ENCODE assay signal across 9 cellular contexts in the genomic region with DNA sequence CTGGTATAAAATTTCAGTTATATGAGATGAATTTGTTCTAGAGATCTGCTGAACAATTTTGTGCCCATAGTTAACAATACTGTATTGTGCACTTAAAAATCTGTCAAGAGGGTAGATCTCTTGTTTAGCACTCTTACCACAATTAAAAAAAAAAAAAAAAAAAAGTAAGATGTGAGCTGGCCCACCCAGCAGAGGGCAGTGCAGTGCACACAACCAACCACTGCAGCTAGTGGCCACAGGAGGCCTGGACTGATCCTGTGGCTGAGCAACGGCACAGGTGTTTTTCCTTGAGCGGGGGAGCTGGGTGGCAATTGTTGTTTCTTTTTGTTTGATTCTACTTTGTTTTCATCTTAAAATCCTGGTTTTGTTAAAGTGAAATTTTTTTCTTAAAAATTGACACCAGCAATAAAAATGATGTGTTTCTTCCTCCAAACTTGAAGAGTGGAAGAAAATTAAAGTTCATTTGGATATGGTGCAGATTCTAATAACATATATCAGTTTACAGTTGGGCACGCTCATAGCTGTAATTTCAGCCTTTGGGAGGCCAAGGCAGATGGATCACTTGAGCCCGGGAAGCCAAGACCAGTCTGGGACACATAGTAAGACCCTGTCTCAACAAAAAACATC.
DNase-seq lines count a peak whose midpoint lies in the region; ATAC-seq and TF ChIP-seq lines count a peak whose summit lies in the region.
"Had no signal": no experiment of that assay in that cellular context is flagged by ENCODE, and none has a peak within 500 bp of the region (broad histone marks: within the 10 kb centered on the region; RNA-seq: fewer than 3 reads in every experiment).

No MANE protein-coding gene starts in this region.

- H3K27ac ChIP-seq in A673 (ENCODE audit: low read depth, low read length, poor library complexity, severe bottlenecking) (no peak overlapping the region), osteoblast (ENCODE audit: low read depth, low read length) (no peak overlapping the region)
- H3K27ac ChIP-seq: ovary had no signal

- intact Hi-C loops in A673 (cut with micrococcal nuclease; ENCODE audit: unreplicated experiment) = loop anchor here (1.0 to 10.0 kb wide), 4 partner anchors 95 to 480 kb away; no protein-coding TSS in a partner anchor

- H3K4me2 ChIP-seq in osteoblast (ENCODE audit: insufficient read depth, low read length) = no peak overlapping the region

- H3K79me2 ChIP-seq in osteoblast (ENCODE audit: insufficient read depth, low read length) = no peaks in the 10 kb centered on the region

- H4K20me1 ChIP-seq in osteoblast (ENCODE audit: insufficient read depth, low read length) = no peaks in the 10 kb centered on the region

- no TSS peak for BruUV-seq in A673 (replicated peaks; lab: Mats Ljungman, UMichigan)

- CTCF ChIA-PET in A673 (lab: Charles Lee) = interaction anchor here (0.6 to 1.2 kb wide), 13 partner anchors 10 to 1890 kb away, joined by 3 to 25 read pairs (median 4); no protein-coding TSS in a partner anchor

- H2AFZ ChIP-seq in osteoblast (ENCODE audit: low read length) = no peak overlapping the region

- H3K36me3 ChIP-seq in A673 (ENCODE audit: insufficient read depth, low read length, poor library complexity, severe bottlenecking) (no peaks in the 10 kb centered on the region), osteoblast (ENCODE audit: insufficient read depth, low read length) (no peaks in the 10 kb centered on the region)
- H3K36me3 ChIP-seq: ovary had no signal

- H3K4me3 ChIP-seq in A673 (ENCODE audit: low read depth, low read length, poor library complexity, severe bottlenecking) (no peak overlapping the region), fibroblast of mammary gland (ENCODE audit: control insufficient read depth, low read depth, low read length) (no peak overlapping the region), osteoblast (ENCODE audit: insufficient read depth, low read length) (no peak overlapping the region)
- H3K4me3 ChIP-seq: ovary had no signal

- TF ChIP-seq CTCF in A673 (conservative IDR thresholded peaks at IDR 0.05; ENCODE audit: low read depth, low read length) (peak; percentile 90), fibroblast of mammary gland (conservative IDR thresholded peaks at IDR 0.05; ENCODE audit: control insufficient read depth, insufficient read depth, low read depth, low read length) (peak; percentile 69), osteoblast (IDR thresholded peaks at IDR 0.05; ENCODE audit: extremely low read depth, low read depth, low read length) (peak; percentile 81)

- no peaks in the 10 kb centered on the region for H3K27me3 ChIP-seq in A673 (replicated peaks; ENCODE audit: insufficient read depth, low read depth, low read length, poor library complexity)
- no peaks in the 10 kb centered on the region for H3K27me3 ChIP-seq in osteoblast (ENCODE audit: insufficient read depth, low read length)
- H3K27me3 ChIP-seq: ovary had no signal

- POLR2A ChIA-PET in A673 (lab: Charles Lee; ENCODE audit: low non-redundant PET) = interaction anchor here (0.7 kb wide), 1 partner anchor 9 kb away, joined by 5 read pairs; no protein-coding TSS in a partner anchor

- DNase-seq in A673 (ENCODE audit: low spot score) = peak; percentile 67
- DNase-seq in NOMO-1 treated with DMSO at 0.1 percent for 48 hours (lab: John Stamatoyannopoulos, UW; ENCODE audit: unreplicated experiment) = peak; percentile 39
- DNase-seq in activated T-cell treated with anti-CD3 and anti-CD28 coated beads for 24 hours (ENCODE audit: low read depth) = peak; percentile 33
- peak; percentile 49 for DNase-seq in fibroblast of mammary gland (ENCODE audit: low read depth)
- DNase-seq in osteoblast (ENCODE audit: insufficient read length, low spot score, missing footprints) = no peak

- ATAC-seq in GM18499 (IDR thresholded peaks at IDR 0.05; ENCODE audit: insufficient read depth, unreplicated experiment) (peak; percentile 63), HG03378 (IDR thresholded peaks at IDR 0.05; ENCODE audit: unreplicated experiment) (peak; percentile 68), HG03571 (IDR thresholded peaks at IDR 0.05; ENCODE audit: unreplicated experiment) (no peak)

- no peaks in the 10 kb centered on the region for H3K9me3 ChIP-seq in A673 (ENCODE audit: low read depth, low read length, poor library complexity, severe bottlenecking)
- H3K9me3 ChIP-seq in osteoblast (ENCODE audit: low read depth, low read length) = no peaks in the 10 kb centered on the region
- H3K9me3 ChIP-seq: ovary had no signal

- no peaks in the 10 kb centered on the region for H3K4me1 ChIP-seq in A673 (ENCODE audit: insufficient read depth, low read length, poor library complexity, severe bottlenecking)
- H3K4me1 ChIP-seq in osteoblast (ENCODE audit: insufficient read depth, low read length) = no peaks in the 10 kb centered on the region
